9 cellular contexts compared by ENCODE assay signal in the genomic region with DNA sequence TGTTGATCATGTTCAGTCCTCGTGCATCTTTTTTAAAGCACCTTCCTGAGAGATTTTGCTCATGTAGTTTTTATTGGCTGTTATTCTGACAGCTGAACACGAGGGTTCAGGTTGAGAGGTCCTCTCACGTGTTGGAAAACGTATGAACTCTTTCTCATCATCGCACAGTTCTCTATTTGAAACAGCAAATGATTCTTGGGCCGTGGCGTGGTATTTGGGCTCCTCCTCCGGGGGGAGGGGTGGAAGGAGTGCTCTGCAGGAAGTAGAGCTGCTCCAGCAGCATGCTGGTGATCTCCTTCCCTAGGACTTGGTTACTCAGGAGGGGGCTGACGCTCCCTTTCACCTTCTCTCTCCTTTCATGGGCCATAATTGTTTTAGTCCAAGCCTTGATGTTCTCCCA.
A peak's percentile ranks its signal among the peaks of the same experiment; 100 is the strongest.
DNase-seq lines count a peak whose midpoint lies in the region; ATAC-seq and TF ChIP-seq lines count a peak whose summit lies in the region.
"Had no signal": no experiment of that assay in that cellular context is flagged by ENCODE, and none has a peak within 500 bp of the region (broad histone marks: within the 10 kb centered on the region; RNA-seq: fewer than 3 reads in every experiment).

No MANE protein-coding gene starts in this region.

- no peak overlapping the region for H2AFZ ChIP-seq in mesenchymal stem cell (ENCODE audit: low read depth, low read length)
- no peak overlapping the region for H2AFZ ChIP-seq in OCI-LY7 (ENCODE audit: low read length)

- no peaks in the 10 kb centered on the region for H3K9me3 ChIP-seq in HUES48 (ENCODE audit: control insufficient read depth, insufficient read depth, low read length)
- no peaks in the 10 kb centered on the region for H3K9me3 ChIP-seq in mesenchymal stem cell (ENCODE audit: control insufficient read depth, low read length)
- no peaks in the 10 kb centered on the region for H3K9me3 ChIP-seq in OCI-LY7 (ENCODE audit: low read length)

- POLR2A ChIA-PET in OCI-LY7 (lab: Charles Lee) = no interaction called here

- peak; percentile 83 for ATAC-seq in GM19351 (IDR thresholded peaks at IDR 0.05; ENCODE audit: unreplicated experiment)
- ATAC-seq in activated naive CD4-positive, alpha-beta T cell treated with anti-CD3 and anti-CD28 coated beads, Interleukin-2, amount 50 U/mL, for 72 hours = peak; percentile 67 to 78
- no peak for ATAC-seq in SK-N-SH treated with all-trans-retinoic acid at 6 μM for 48 hours

- peak overlapping the region in 1 of 2 experiments; percentile 68 for H3K14ac ChIP-seq in mesenchymal stem cell (ENCODE audit: low read length in 2 of 2)

- H3K27ac Mint-ChIP-seq in activated naive CD4-positive, alpha-beta T cell treated with anti-CD3 and anti-CD28 coated beads, Interleukin-2, amount 50 U/mL, for 72 hours = peak overlapping the region in 1 of 2 donors; percentile 72
- H3K27ac Mint-ChIP-seq: activated naive CD8-positive, alpha-beta T cell had no signal

- CTCF ChIA-PET in OCI-LY7 (lab: Charles Lee; ENCODE audit: unreplicated experiment) = no interaction called here

- H3K18ac ChIP-seq in mesenchymal stem cell (ENCODE audit: low read depth in 1 of 2, low read length in 2 of 2) = peak overlapping the region in 1 of 2 experiments; percentile 49

- no peak overlapping the region for H3K4me3 ChIP-seq in HUES48 (ENCODE audit: low read depth, low read length)
- H3K4me3 ChIP-seq in mesenchymal stem cell (ENCODE audit: insufficient read depth in 1 of 2, low read depth in 1 of 2, low read length in 2 of 2) = peak overlapping the region in 1 of 2 experiments; percentile 3
- no peak overlapping the region for H3K4me3 ChIP-seq in OCI-LY7 (ENCODE audit: low read depth, low read length, poor library complexity, severe bottlenecking)

- no peak overlapping the region for H2BK15ac ChIP-seq in mesenchymal stem cell (ENCODE audit: low read depth, poor library complexity, severe bottlenecking)

- no peaks in the 10 kb centered on the region for H3K79me2 ChIP-seq in OCI-LY7 (ENCODE audit: insufficient read depth, low read depth, low read length)

- H3K4me1 ChIP-seq in HUES48 (ENCODE audit: control insufficient read depth, insufficient read depth, low read length) (peaks cover 58% of the 10 kb centered on the region), mesenchymal stem cell (ENCODE audit: control insufficient read depth, insufficient read depth, low read depth, low read length) (peaks cover 18% of the 10 kb centered on the region), OCI-LY7 (ENCODE audit: insufficient read depth, low read length, poor library complexity, severe bottlenecking) (no peaks in the 10 kb centered on the region)

- H4K20me1 ChIP-seq in OCI-LY7 (ENCODE audit: insufficient read depth, low read length) = no peaks in the 10 kb centered on the region

- no peaks in the 10 kb centered on the region for H3K36me3 ChIP-seq in HUES48 (ENCODE audit: control insufficient read depth, insufficient read depth, low read length)
- peaks cover 0 to 3% of the 10 kb centered on the region in 2 experiments for H3K36me3 ChIP-seq in mesenchymal stem cell (ENCODE audit: control insufficient read depth in 1 of 2, insufficient read depth in 2 of 2, low read depth in 1 of 2, low read length in 2 of 2)
- H3K36me3 ChIP-seq in OCI-LY7 (ENCODE audit: insufficient read depth, low read length) = no peaks in the 10 kb centered on the region

- H3K27ac ChIP-seq in HUES48 (ENCODE audit: low read depth, low read length) = peak overlapping the region; percentile 52
- H3K27ac ChIP-seq in mesenchymal stem cell (ENCODE audit: low read length, poor library complexity, severe bottlenecking) = no peak overlapping the region
- H3K27ac ChIP-seq in OCI-LY7 (ENCODE audit: low read depth, low read length, poor library complexity, severe bottlenecking) = no peak overlapping the region

- no peak overlapping the region for H2BK5ac ChIP-seq in mesenchymal stem cell (ENCODE audit: low read depth, low read length, poor library complexity, severe bottlenecking)

- H3K36me3 Mint-ChIP-seq in activated naive CD4-positive, alpha-beta T cell treated with anti-CD3 and anti-CD28 coated beads, Interleukin-2, amount 50 U/mL, for 72 hours = peaks cover 0 to 23% of the 10 kb centered on the region in 2 donors
- H3K36me3 Mint-ChIP-seq: activated naive CD8-positive, alpha-beta T cell had no signal

- H3K4me2 ChIP-seq in mesenchymal stem cell (ENCODE audit: low read length, poor library complexity, severe bottlenecking) (peak overlapping the region; percentile 24), OCI-LY7 (ENCODE audit: low read length) (no peak overlapping the region)

- H3K9me3 Mint-ChIP-seq in activated naive CD4-positive, alpha-beta T cell treated with anti-CD3 and anti-CD28 coated beads, Interleukin-2, amount 50 U/mL, for 72 hours = no peaks in the 10 kb centered on the region

- H3K9ac ChIP-seq in HUES48 (ENCODE audit: low read depth, low read length) (no peak overlapping the region), mesenchymal stem cell (ENCODE audit: low read length) (no peak overlapping the region)

- no peak overlapping the region for H2BK120ac ChIP-seq in mesenchymal stem cell (ENCODE audit: low read depth, low read length)

- WGBS in mesenchymal stem cell = 30% methylated on average over 9 of the region's 9 CpGs

- peaks cover 38% of the 10 kb centered on the region for H3K79me1 ChIP-seq in mesenchymal stem cell (replicated peaks; ENCODE audit: low read length, poor library complexity, severe bottlenecking)

- DNase-seq in AML-193 (lab: John Stamatoyannopoulos, UW) = peak; percentile 39 to 64
- peak in 1 of 2 donors; percentile 57 for DNase-seq in activated naive CD4-positive, alpha-beta T cell treated with anti-CD3 and anti-CD28 coated beads, Interleukin-2, amount 50 U/mL, for 72 hours (ENCODE audit: low spot score in 2 of 2)
- DNase-seq in mesenchymal stem cell = peak; percentile 54
- no peak for DNase-seq in OCI-LY7 (ENCODE audit: low spot score)
- DNase-seq in DMS153 (lab: John Stamatoyannopoulos, UW) = no peak

- H3K27me3 ChIP-seq in HUES48 (ENCODE audit: control insufficient read depth, insufficient read depth, low read length) (no peaks in the 10 kb centered on the region), mesenchymal stem cell (ENCODE audit: control insufficient read depth in 1 of 2, insufficient read depth in 1 of 2, low read length in 2 of 2) (no peaks in the 10 kb centered on the region)

- no peak overlapping the region for H4K91ac ChIP-seq in mesenchymal stem cell (ENCODE audit: low read length)

- intact Hi-C loops in OCI-LY7 (cut with micrococcal nuclease; ENCODE audit: unreplicated experiment) = no loop called here

- no peak overlapping the region for H3K23ac ChIP-seq in mesenchymal stem cell (ENCODE audit: low read length in 2 of 2)

- peak overlapping the region; percentile 14 for H4K8ac ChIP-seq in mesenchymal stem cell (ENCODE audit: low read length)

- no peak overlapping the region for H2AK5ac ChIP-seq in mesenchymal stem cell (ENCODE audit: low read length, severe bottlenecking)

- TF ChIP-seq CTCF in OCI-LY7 (conservative IDR thresholded peaks at IDR 0.05; ENCODE audit: low read length) = no peak

- no peaks in the 10 kb centered on the region for H3K9me2 ChIP-seq in OCI-LY7 (ENCODE audit: insufficient read depth, low read length)

- H2BK12ac ChIP-seq in mesenchymal stem cell (ENCODE audit: low read length in 2 of 2) = no peak overlapping the region

- H3K4ac ChIP-seq in mesenchymal stem cell (ENCODE audit: low read depth in 1 of 2, low read length in 2 of 2) = peak overlapping the region in 1 of 2 experiments; percentile 49

- BruUV-seq in OCI-LY7 (replicated peaks; lab: Mats Ljungman, UMichigan) = no TSS peak

TF ChIP-seq in SK-N-SH treated with all-trans-retinoic acid at 6 μM for 48 hours, 23 proteins besides CTCF, POLR2A, EP300 and RAD21 (continues in another document):
- TF ChIP-seq TOX (CRISPR knock-in tag; IDR thresholded peaks at IDR 0.05; ENCODE audit: borderline replicate concordance) = no peak
- TF ChIP-seq ZC3H10 (CRISPR knock-in tag; IDR thresholded peaks at IDR 0.05) = no peak
- no peak for TF ChIP-seq ZFP30 (CRISPR knock-in tag; IDR thresholded peaks at IDR 0.05)
- no peak for TF ChIP-seq CSDC2 (CRISPR knock-in tag; IDR thresholded peaks at IDR 0.05)
- no peak for TF ChIP-seq ARNTL (CRISPR knock-in tag; IDR thresholded peaks at IDR 0.05; ENCODE audit: borderline replicate concordance, low read depth)
- no peak for TF ChIP-seq PPARA (CRISPR knock-in tag; IDR thresholded peaks at IDR 0.05; ENCODE audit: borderline replicate concordance)
- no peak for TF ChIP-seq ZFP3 (CRISPR knock-in tag; IDR thresholded peaks at IDR 0.05)
- TF ChIP-seq, protein P1, sequence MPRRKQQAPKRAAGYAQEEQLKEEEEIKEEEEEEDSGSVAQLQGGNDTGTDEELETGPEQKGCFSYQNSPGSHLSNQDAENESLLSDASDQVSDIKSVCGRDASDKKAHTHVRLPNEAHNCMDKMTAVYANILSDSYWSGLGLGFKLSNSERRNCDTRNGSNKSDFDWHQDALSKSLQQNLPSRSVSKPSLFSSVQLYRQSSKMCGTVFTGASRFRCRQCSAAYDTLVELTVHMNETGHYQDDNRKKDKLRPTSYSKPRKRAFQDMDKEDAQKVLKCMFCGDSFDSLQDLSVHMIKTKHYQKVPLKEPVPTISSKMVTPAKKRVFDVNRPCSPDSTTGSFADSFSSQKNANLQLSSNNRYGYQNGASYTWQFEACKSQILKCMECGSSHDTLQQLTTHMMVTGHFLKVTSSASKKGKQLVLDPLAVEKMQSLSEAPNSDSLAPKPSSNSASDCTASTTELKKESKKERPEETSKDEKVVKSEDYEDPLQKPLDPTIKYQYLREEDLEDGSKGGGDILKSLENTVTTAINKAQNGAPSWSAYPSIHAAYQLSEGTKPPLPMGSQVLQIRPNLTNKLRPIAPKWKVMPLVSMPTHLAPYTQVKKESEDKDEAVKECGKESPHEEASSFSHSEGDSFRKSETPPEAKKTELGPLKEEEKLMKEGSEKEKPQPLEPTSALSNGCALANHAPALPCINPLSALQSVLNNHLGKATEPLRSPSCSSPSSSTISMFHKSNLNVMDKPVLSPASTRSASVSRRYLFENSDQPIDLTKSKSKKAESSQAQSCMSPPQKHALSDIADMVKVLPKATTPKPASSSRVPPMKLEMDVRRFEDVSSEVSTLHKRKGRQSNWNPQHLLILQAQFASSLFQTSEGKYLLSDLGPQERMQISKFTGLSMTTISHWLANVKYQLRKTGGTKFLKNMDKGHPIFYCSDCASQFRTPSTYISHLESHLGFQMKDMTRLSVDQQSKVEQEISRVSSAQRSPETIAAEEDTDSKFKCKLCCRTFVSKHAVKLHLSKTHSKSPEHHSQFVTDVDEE (CRISPR knock-in tag; IDR thresholded peaks at IDR 0.05) = no peak

Comparison
In these comparisons a context has a peak if more than half of its experiments do, and no peak if none do; other contexts are left out.
1. DNase-seq: peak in AML-193 (2 of 2) and mesenchymal stem cell (single experiment); none in OCI-LY7 (single experiment) and DMS153 (single experiment).